18 cellular contexts compared by ENCODE assay signal in the genomic region with DNA sequence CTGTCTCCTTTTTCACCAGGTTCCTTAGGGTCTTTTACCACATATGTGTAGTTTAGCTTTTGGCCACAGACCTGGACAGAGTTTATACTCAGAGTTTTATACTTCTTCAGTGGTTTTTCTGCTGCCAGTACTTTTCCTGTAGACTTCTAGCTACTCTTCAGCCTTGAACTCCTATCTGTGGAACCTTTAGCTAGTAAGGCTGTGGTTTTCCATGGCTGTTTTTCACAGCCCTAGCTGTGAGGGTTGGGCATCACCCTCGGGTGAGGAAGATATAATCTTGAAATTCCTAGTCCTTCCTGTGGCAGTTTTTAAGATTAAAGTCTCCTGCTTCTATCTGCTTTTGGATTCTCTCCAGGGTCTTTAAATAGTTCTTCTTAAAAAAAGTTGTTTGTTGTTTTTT.
"Had no signal": no experiment of that assay in that cellular context is flagged by ENCODE, and none has a peak within 500 bp of the region (broad histone marks: within the 10 kb centered on the region; RNA-seq: fewer than 3 reads in every experiment).

No MANE protein-coding gene starts in this region.

- H3K9me3 ChIP-seq: ovary, right atrium auricular region, tibial artery, uterus had no signal

- H3K27me3 ChIP-seq: ovary, right atrium auricular region, tibial artery, upper lobe of left lung, uterus had no signal

- H3K4me3 ChIP-seq: ovary, right atrium auricular region, tibial artery, upper lobe of left lung, uterus had no signal

- H3K9me3 Mint-ChIP-seq: natural killer cell had no signal

- H3K27ac ChIP-seq: ovary, right atrium auricular region, tibial artery, upper lobe of left lung, uterus had no signal

- H3K4me3 Mint-ChIP-seq: mesothelial cell of epicardium; natural killer cell; neural crest cell; stimulated activated memory B cell treated with anti-CD40 and anti-IgM and Interleukin-4, amounts not matched to agents 10 μg/mL and 1 μg/mL and 100 μg/mL, for 72 hours; stimulated activated naive CD8-positive, alpha-beta T cell treated with anti-CD3 and anti-CD28 coated beads, Interleukin-15, Interleukin-2, amounts not matched to agents 100 ng/mL and 50 ng/mL, for 24 hours had no signal

- ATAC-seq: left colon; natural killer cell; stimulated activated memory B cell treated with anti-CD40 and anti-IgM and Interleukin-4, amounts not matched to agents 10 μg/mL and 1 μg/mL and 100 μg/mL, for 72 hours had no signal

- H3K4me1 Mint-ChIP-seq: neural crest cell had no signal

- H3K4me1 ChIP-seq: right atrium auricular region, tibial artery, uterus had no signal

- H3K36me3 ChIP-seq: ovary, right atrium auricular region, tibial artery, upper lobe of left lung, uterus had no signal

- DNase-seq: dermis blood vessel endothelial cell; erythroblast; foreskin melanocyte; head of caudate nucleus; hippocampal formation; left colon; natural killer cell; ovary; stimulated activated CD4-positive, alpha-beta T cell treated with anti-CD3 and anti-CD28 coated beads, Interleukin-4, amount 100 ng/mL, for 24 hours; tibial artery; upper lobe of left lung; uterus had no signal

- H3K27me3 Mint-ChIP-seq: stimulated activated naive CD8-positive, alpha-beta T cell treated with anti-CD3 and anti-CD28 coated beads, Interleukin-15, Interleukin-2, amounts not matched to agents 100 ng/mL and 50 ng/mL, for 24 hours had no signal

- H3K27ac Mint-ChIP-seq: mesothelial cell of epicardium; natural killer cell; stimulated activated memory B cell treated with anti-CD40 and anti-IgM and Interleukin-4, amounts not matched to agents 10 μg/mL and 1 μg/mL and 100 μg/mL, for 72 hours; stimulated activated naive CD8-positive, alpha-beta T cell treated with anti-CD3 and anti-CD28 coated beads, Interleukin-15, Interleukin-2, amounts not matched to agents 100 ng/mL and 50 ng/mL, for 24 hours had no signal

- FAIRE-seq: colon had no signal
